Comparison of ENCODE assay signal across 1 cellular context in genomic region chr3:50607271-50608091, GRCh38.
TF ChIP-seq lines count a peak whose summit lies in the region.

No MANE protein-coding gene starts in this region.

TF ChIP-seq in K562, 482 proteins besides CTCF, POLR2A, EP300 and RAD21 (continues in another document):
- peak; percentile 47 for TF ChIP-seq RBBP5 (IDR thresholded peaks at IDR 0.05; ENCODE audit: borderline replicate concordance, insufficient read depth, low read length, poor library complexity, severe bottlenecking)
- 0 out of 2 replicates have a peak, but pooled peaks have one; percentile 12 for TF ChIP-seq MYC (IDR thresholded peaks at IDR 0.05; ENCODE audit: low read depth, low read length)
- TF ChIP-seq MYC (CRISPR knock-in tag; IDR thresholded peaks at IDR 0.05; ENCODE audit: borderline replicate concordance, low read depth) = no peak
- TF ChIP-seq HMGXB4 (CRISPR knock-in tag; IDR thresholded peaks at IDR 0.05) = no peak
- no peak for TF ChIP-seq CAMTA2 (CRISPR knock-in tag; conservative IDR thresholded peaks at IDR 0.05)
- TF ChIP-seq UBTF (IDR thresholded peaks at IDR 0.05; ENCODE audit: borderline replicate concordance in 1 of 2, low read depth in 2 of 2, low read length in 2 of 2) = peak in 1 of 2 experiments; percentile 53; a peak in 1 of 4 replicates
- no peak for TF ChIP-seq ZNF354B (CRISPR knock-in tag; IDR thresholded peaks at IDR 0.05)
- no peak for TF ChIP-seq LARP7 (IDR thresholded peaks at IDR 0.05)
- TF ChIP-seq ARID4B (CRISPR knock-in tag; IDR thresholded peaks at IDR 0.05) = peak; percentile 58
- no peak for TF ChIP-seq ZNF24 (IDR thresholded peaks at IDR 0.05)
- peak; percentile 84 for TF ChIP-seq GABPB1 (CRISPR knock-in tag; IDR thresholded peaks at IDR 0.05)
- peak; percentile 67 for TF ChIP-seq ETV1 (tag; conservative IDR thresholded peaks at IDR 0.05; ENCODE audit: low read depth)
- no peak for TF ChIP-seq SMAD2 (IDR thresholded peaks at IDR 0.05; ENCODE audit: low read depth, low read length)
- TF ChIP-seq POLR2G (IDR thresholded peaks at IDR 0.05; ENCODE audit: low read depth, low read length) = peak; percentile 69
- TF ChIP-seq SREBF2 (CRISPR knock-in tag; IDR thresholded peaks at IDR 0.05) = no peak
- TF ChIP-seq PURB (CRISPR knock-in tag; IDR thresholded peaks at IDR 0.05; ENCODE audit: low read depth) = no peak
- no peak for TF ChIP-seq MYNN (IDR thresholded peaks at IDR 0.05)
- no peak for TF ChIP-seq MYNN (CRISPR knock-in tag; IDR thresholded peaks at IDR 0.05)
- TF ChIP-seq GABPA (tag; conservative IDR thresholded peaks at IDR 0.05; ENCODE audit: low read depth) = peak; percentile 78
- TF ChIP-seq CC2D1A (IDR thresholded peaks at IDR 0.05) = no peak
- TF ChIP-seq CBFB (CRISPR knock-in tag; IDR thresholded peaks at IDR 0.05) = peak; percentile 83; the same call in 1 of the 2 replicates
- TF ChIP-seq GTF2A2 (tag; IDR thresholded peaks at IDR 0.05) = no peak
- no peak for TF ChIP-seq ARNT (IDR thresholded peaks at IDR 0.05)
- TF ChIP-seq ZBED1 (IDR thresholded peaks at IDR 0.05) = peak; percentile 48; the same call in 1 of the 2 replicates
- no peak for TF ChIP-seq ZNF277 (CRISPR knock-in tag; IDR thresholded peaks at IDR 0.05; ENCODE audit: borderline replicate concordance)
- TF ChIP-seq SFPQ (IDR thresholded peaks at IDR 0.05; ENCODE audit: low read depth, low read length) = no peak
- TF ChIP-seq HDAC1 (IDR thresholded peaks at IDR 0.05) = 0 out of 4 replicates have a peak, but pooled peaks of 1 of the 2 experiments have one; percentile 53
- no peak for TF ChIP-seq TAL1 (IDR thresholded peaks at IDR 0.05)
- TF ChIP-seq GABPB2 (CRISPR knock-in tag; conservative IDR thresholded peaks at IDR 0.05) = no peak
- no peak for TF ChIP-seq JUND (IDR thresholded peaks at IDR 0.05; ENCODE audit: borderline replicate concordance, low read depth, low read length)
- TF ChIP-seq JUND (tag; IDR thresholded peaks at IDR 0.05; ENCODE audit: borderline replicate concordance, low read depth, low read length) = no peak
- TF ChIP-seq SMARCA4 (IDR thresholded peaks at IDR 0.05) = no peak
- TF ChIP-seq KLF6 (CRISPR knock-in tag; IDR thresholded peaks at IDR 0.05; ENCODE audit: borderline replicate concordance) = no peak
- peak; percentile 58 for TF ChIP-seq RBFOX2 (IDR thresholded peaks at IDR 0.05; ENCODE audit: low read depth, low read length)
- TF ChIP-seq C11orf30 (IDR thresholded peaks at IDR 0.05; ENCODE audit: low read depth) = no peak
- TF ChIP-seq MGA (IDR thresholded peaks at IDR 0.05) = 0 out of 2 replicates have a peak, but pooled peaks have one; percentile 19
- TF ChIP-seq ZNF584 (CRISPR knock-in tag; IDR thresholded peaks at IDR 0.05; ENCODE audit: low read depth) = no peak
- 0 out of 2 replicates have a peak, but pooled peaks have one; percentile 48 for TF ChIP-seq ETV5 (CRISPR knock-in tag; IDR thresholded peaks at IDR 0.05; ENCODE audit: low read depth)
- 0 out of 4 replicates have a peak, but pooled peaks of 1 of the 2 experiments have one; percentile 17 for TF ChIP-seq NRF1 (conservative IDR thresholded peaks at IDR 0.05 in 1 of 2, IDR thresholded peaks at IDR 0.05 in 1 of 2)
